ENCODE assay signal across 12 cellular contexts in genomic region chr2:85542777-85543176, GRCh38. TPM values are rescaled to one million over a fixed set of nuclear protein-coding genes. Genes with fewer than 3 reads are reported as not detected.
DNase-seq lines count a peak whose midpoint lies in the region; ATAC-seq and TF ChIP-seq lines count a peak whose summit lies in the region.
"Had no signal": no experiment of that assay in that cellular context is flagged by ENCODE, and none has a peak within 500 bp of the region (broad histone marks: within the 10 kb centered on the region; RNA-seq: fewer than 3 reads in every experiment).

No MANE protein-coding gene starts in this region.

- no peak for ATAC-seq in natural killer cell treated with Interleukin-12 subunit alpha and Interleukin-12 subunit beta and Interleukin-15 and Interleukin-18, amount 100 ng/mL, for 72 hours
- no peak for ATAC-seq in natural killer cell
- no peak for ATAC-seq in naive thymus-derived CD4-positive, alpha-beta T cell

- H3K36me3 ChIP-seq in vagina (peaks cover 0 to 44% of the 10 kb centered on the region in 2 donors), Peyer's patch (peaks cover 0 to 57% (median 2%) of the 10 kb centered on the region in 3 donors)
- peaks cover 17 to 51% (median 21%) of the 10 kb centered on the region in 3 experiments for H3K36me3 ChIP-seq in naive thymus-derived CD4-positive, alpha-beta T cell (ENCODE audit: control insufficient read depth in 2 of 3, insufficient read depth in 3 of 3, low read length in 3 of 3)

- H3K9me3 ChIP-seq in vagina (no peaks in the 10 kb centered on the region), Peyer's patch (no peaks in the 10 kb centered on the region)
- H3K9me3 ChIP-seq in naive thymus-derived CD4-positive, alpha-beta T cell (ENCODE audit: control insufficient read depth in 2 of 3, low read length in 3 of 3), result no peaks in the 10 kb centered on the region

- H3K4me3 Mint-ChIP-seq in natural killer cell treated with Interleukin-12 subunit alpha and Interleukin-12 subunit beta and Interleukin-15 and Interleukin-18, amount 100 ng/mL, for 72 hours, result peak overlapping the region; percentile 98
- no peak overlapping the region for H3K4me3 Mint-ChIP-seq in natural killer cell
- H3K4me3 Mint-ChIP-seq in activated naive CD8-positive, alpha-beta T cell, result peak overlapping the region; percentile 98
- no peak overlapping the region for H3K4me3 Mint-ChIP-seq in mesothelial cell of epicardium
- peak overlapping the region in 1 of 10 donors; percentile 30 for H3K4me3 Mint-ChIP-seq in naive thymus-derived CD4-positive, alpha-beta T cell

- no peak overlapping the region for H3K4me3 ChIP-seq in vagina
- H3K4me3 ChIP-seq in naive thymus-derived CD4-positive, alpha-beta T cell (ENCODE audit: low read length), result no peak overlapping the region
- no peak overlapping the region for H3K4me3 ChIP-seq in Peyer's patch

- no peaks in the 10 kb centered on the region for H3K27me3 Mint-ChIP-seq in natural killer cell treated with Interleukin-12 subunit alpha and Interleukin-12 subunit beta and Interleukin-15 and Interleukin-18, amount 100 ng/mL, for 72 hours
- H3K27me3 Mint-ChIP-seq in natural killer cell (ENCODE audit: low read depth in 2 of 2), result no peaks in the 10 kb centered on the region
- no peaks in the 10 kb centered on the region for H3K27me3 Mint-ChIP-seq in activated naive CD8-positive, alpha-beta T cell
- H3K27me3 Mint-ChIP-seq in mesothelial cell of epicardium (ENCODE audit: low read depth), result no peaks in the 10 kb centered on the region
- no peaks in the 10 kb centered on the region for H3K27me3 Mint-ChIP-seq in naive thymus-derived CD4-positive, alpha-beta T cell

- H3K4me1 ChIP-seq in vagina (peaks cover 46% of the 10 kb centered on the region), Peyer's patch (peaks cover 0 to 36% (median 4%) of the 10 kb centered on the region in 4 donors)
- peaks cover 10 to 19% of the 10 kb centered on the region in 2 donors for H3K4me1 ChIP-seq in naive thymus-derived CD4-positive, alpha-beta T cell (ENCODE audit: control insufficient read depth in 2 of 2, insufficient read depth in 2 of 2, low read length in 2 of 2)

- H3K27ac Mint-ChIP-seq in natural killer cell treated with Interleukin-12 subunit alpha and Interleukin-12 subunit beta and Interleukin-15 and Interleukin-18, amount 100 ng/mL, for 72 hours, result peak overlapping the region; percentile 97
- H3K27ac Mint-ChIP-seq in natural killer cell (no peak overlapping the region), mesothelial cell of epicardium (peak overlapping the region; percentile 16)
- H3K27ac Mint-ChIP-seq in activated naive CD8-positive, alpha-beta T cell, result peak overlapping the region; percentile 96
- peak overlapping the region in 4 of 9 donors; percentile 1 to 90 (median 18) for H3K27ac Mint-ChIP-seq in naive thymus-derived CD4-positive, alpha-beta T cell

- peak overlapping the region; percentile 99 for H3K27ac ChIP-seq in vagina
- H3K27ac ChIP-seq in naive thymus-derived CD4-positive, alpha-beta T cell (ENCODE audit: low read depth, low read length), result no peak overlapping the region
- peak overlapping the region in 1 of 4 donors; percentile 3 for H3K27ac ChIP-seq in Peyer's patch

- H3K9me3 Mint-ChIP-seq in natural killer cell treated with Interleukin-12 subunit alpha and Interleukin-12 subunit beta and Interleukin-15 and Interleukin-18, amount 100 ng/mL, for 72 hours, result no peaks in the 10 kb centered on the region
- H3K9me3 Mint-ChIP-seq in natural killer cell (no peaks in the 10 kb centered on the region), mesothelial cell of epicardium (no peaks in the 10 kb centered on the region)
- no peaks in the 10 kb centered on the region for H3K9me3 Mint-ChIP-seq in activated naive CD8-positive, alpha-beta T cell (ENCODE audit: low read depth)
- no peaks in the 10 kb centered on the region for H3K9me3 Mint-ChIP-seq in naive thymus-derived CD4-positive, alpha-beta T cell

- H3K27me3 ChIP-seq in vagina (no peaks in the 10 kb centered on the region), Peyer's patch (no peaks in the 10 kb centered on the region)
- no peaks in the 10 kb centered on the region for H3K27me3 ChIP-seq in naive thymus-derived CD4-positive, alpha-beta T cell (ENCODE audit: control insufficient read depth in 2 of 2, insufficient read depth in 2 of 2, low read length in 2 of 2)

- TF ChIP-seq POLR2A in vagina (IDR thresholded peaks at IDR 0.05) (no peak), Peyer's patch (IDR thresholded peaks at IDR 0.05) (no peak)

- peaks cover 52% of the 10 kb centered on the region for H3K36me3 Mint-ChIP-seq in natural killer cell treated with Interleukin-12 subunit alpha and Interleukin-12 subunit beta and Interleukin-15 and Interleukin-18, amount 100 ng/mL, for 72 hours
- H3K36me3 Mint-ChIP-seq in natural killer cell, result peaks cover 30% of the 10 kb centered on the region
- peaks cover 41% of the 10 kb centered on the region for H3K36me3 Mint-ChIP-seq in activated naive CD8-positive, alpha-beta T cell
- peaks cover 28% of the 10 kb centered on the region for H3K36me3 Mint-ChIP-seq in mesothelial cell of epicardium
- H3K36me3 Mint-ChIP-seq in naive thymus-derived CD4-positive, alpha-beta T cell, result peaks cover 21 to 43% (median 24%) of the 10 kb centered on the region in 5 donors

- CTCF ChIA-PET in naive thymus-derived CD4-positive, alpha-beta T cell (lab: Charles Lee), result interaction anchor here (1.4 to 1.6 kb wide), 2 partner anchors 9 to 123 kb away, joined by 4 to 11 read pairs; no protein-coding TSS in a partner anchor

- intact Hi-C loops in natural killer cell (cut with micrococcal nuclease), result no loop called here
- intact Hi-C loops in vagina (cut with DNase I), result loop anchor here (10.0 kb wide), 1 partner anchor 62 kb away; the partner anchor contains the start of gene TMEM150A
- intact Hi-C loops in naive thymus-derived CD4-positive, alpha-beta T cell (cut with micrococcal nuclease), result no loop called here

- no peak for DNase-seq in natural killer cell treated with Interleukin-12 subunit alpha and Interleukin-12 subunit beta and Interleukin-15 and Interleukin-18, amount 100 ng/mL, for 72 hours (ENCODE audit: low spot score)
- DNase-seq in natural killer cell, result no peak
- DNase-seq in mesothelial cell of epicardium (ENCODE audit: low spot score in 2 of 2, unreplicated experiment in 2 of 2), result no peak
- DNase-seq in vagina (ENCODE audit: extremely low spot score in 2 of 2), result no peak
- no peak for DNase-seq in naive thymus-derived CD4-positive, alpha-beta T cell
- no peak for DNase-seq in iPS-NIHi11 (ENCODE audit: low spot score)
- DNase-seq in Peyer's patch, result no peak
- DNase-seq: NCI-H1436; OCI-M1; stimulated activated CD4-positive, alpha-beta T cell treated with anti-CD3 and anti-CD28 coated beads, Interleukin-12 subunit alpha, Interleukin-12 subunit beta, amount 100 ng/mL, for 4 hours; stimulated activated naive CD4-positive, alpha-beta T cell had no signal

- POLR2A ChIA-PET in naive thymus-derived CD4-positive, alpha-beta T cell (lab: Charles Lee), result interaction anchor here (1.3 kb wide), 1 partner anchor 9 kb away, joined by 5 read pairs; no protein-coding TSS in a partner anchor

- TF ChIP-seq CTCF in natural killer cell (IDR thresholded peaks at IDR 0.05) (no peak), mesothelial cell of epicardium (IDR thresholded peaks at IDR 0.05; ENCODE audit: unreplicated experiment) (no peak), vagina (IDR thresholded peaks at IDR 0.05) (no peak), Peyer's patch (IDR thresholded peaks at IDR 0.05) (no peak)

- H3K4me1 Mint-ChIP-seq in natural killer cell treated with Interleukin-12 subunit alpha and Interleukin-12 subunit beta and Interleukin-15 and Interleukin-18, amount 100 ng/mL, for 72 hours (ENCODE audit: low read depth in 2 of 2), result peaks cover 43 to 44% of the 10 kb centered on the region in 2 donors
- H3K4me1 Mint-ChIP-seq in natural killer cell, result peaks cover 34 to 42% of the 10 kb centered on the region in 2 donors
- peaks cover 38% of the 10 kb centered on the region for H3K4me1 Mint-ChIP-seq in activated naive CD8-positive, alpha-beta T cell (ENCODE audit: low read depth)
- peaks cover 44% of the 10 kb centered on the region for H3K4me1 Mint-ChIP-seq in mesothelial cell of epicardium
- peaks cover 8 to 47% (median 41%) of the 10 kb centered on the region in 7 donors for H3K4me1 Mint-ChIP-seq in naive thymus-derived CD4-positive, alpha-beta T cell

RNA-seq across cellular contexts. Expression of gene MAT2A, which starts 3.8 kb away (rescaled TPM):
- total RNA-seq in natural killer cell treated with Interleukin-12 subunit alpha and Interleukin-12 subunit beta and Interleukin-15 and Interleukin-18, amount 100 ng/mL, for 72 hours, result 100 to 1,000 TPM; 246 to 503 TPM
- 100 to 1,000 TPM; 116 to 141 (median 135) TPM for total RNA-seq in natural killer cell
- total RNA-seq in mesothelial cell of epicardium, result 263 to 274 TPM (median 271 TPM) in 3 replicates
- 177 TPM for total RNA-seq in vagina
- total RNA-seq in naive thymus-derived CD4-positive, alpha-beta T cell, result 100 to 1,000 TPM in 4 of 5 experiments, 10 to 100 TPM in 1; 96.3 to 268 (median 178) TPM
- polyA plus RNA-seq in naive thymus-derived CD4-positive, alpha-beta T cell, result 100 to 1,000 TPM in 1 of 2 donors, 10 to 100 TPM in 1; 79.8 to 120 TPM
- total RNA-seq in Peyer's patch, result 100 to 1,000 TPM; 113 to 189 (median 140) TPM

RNA-seq across cellular contexts. Expression of gene GGCX, which starts 18.5 kb away (rescaled TPM):
- 10 to 100 TPM; 24.9 to 37.1 TPM for total RNA-seq in natural killer cell treated with Interleukin-12 subunit alpha and Interleukin-12 subunit beta and Interleukin-15 and Interleukin-18, amount 100 ng/mL, for 72 hours
- total RNA-seq in natural killer cell (10 to 100 TPM; 21.3 to 21.7 (median 21.4) TPM), mesothelial cell of epicardium (57.4 to 58.2 TPM (median 57.7 TPM) in 3 replicates), vagina (18.2 TPM), Peyer's patch (10 to 100 TPM; 21.3 to 38.0 (median 31.1) TPM)
- total RNA-seq in naive thymus-derived CD4-positive, alpha-beta T cell, result 10 to 100 TPM; 20.4 to 34.2 (median 26.3) TPM
- polyA plus RNA-seq in naive thymus-derived CD4-positive, alpha-beta T cell, result 10 to 100 TPM; 11.8 to 12.2 TPM

RNA-seq across cellular contexts. Expression of gene VAMP8, which starts 34.6 kb away (rescaled TPM):
- 100 to 1,000 TPM in 1 of 2 donors, 10 to 100 TPM in 1; 83.2 to 160 TPM for total RNA-seq in natural killer cell treated with Interleukin-12 subunit alpha and Interleukin-12 subunit beta and Interleukin-15 and Interleukin-18, amount 100 ng/mL, for 72 hours
- total RNA-seq in natural killer cell (100 to 1,000 TPM; 105 to 116 (median 111) TPM), mesothelial cell of epicardium (51.0 to 55.7 TPM (median 55.5 TPM) in 3 replicates), vagina (46.2 TPM), Peyer's patch (100 to 1,000 TPM in 2 of 4 donors, 10 to 100 TPM in 2; 75.1 to 189 (median 112) TPM)
- 100 to 1,000 TPM in 2 of 5 experiments, 10 to 100 TPM in 3; 55.1 to 137 (median 83.2) TPM for total RNA-seq in naive thymus-derived CD4-positive, alpha-beta T cell
- polyA plus RNA-seq in naive thymus-derived CD4-positive, alpha-beta T cell, result 100 to 1,000 TPM; 312 to 347 TPM

RNA-seq across cellular contexts. Expression of gene VAMP5, which starts 41.5 kb away (rescaled TPM):
- total RNA-seq in natural killer cell treated with Interleukin-12 subunit alpha and Interleukin-12 subunit beta and Interleukin-15 and Interleukin-18, amount 100 ng/mL, for 72 hours, result 10 to 100 TPM; 30.5 to 50.7 TPM
- 10 to 100 TPM; 35.0 to 50.7 (median 36.7) TPM for total RNA-seq in natural killer cell
- 2.5 to 3.7 TPM (median 3.4 TPM) in 3 replicates for total RNA-seq in mesothelial cell of epicardium
- total RNA-seq in vagina, result 42.5 TPM
- total RNA-seq in naive thymus-derived CD4-positive, alpha-beta T cell, result 10 to 100 TPM; 25.6 to 73.8 (median 35.1) TPM
- polyA plus RNA-seq in naive thymus-derived CD4-positive, alpha-beta T cell, result 100 to 1,000 TPM; 115 to 121 TPM
- 10 to 100 TPM in 3 of 4 donors, 1 to 10 TPM in 1; 6.5 to 18.2 (median 16.0) TPM for total RNA-seq in Peyer's patch

RNA-seq across cellular contexts. Expression of gene RNF181, which starts 52.8 kb away (rescaled TPM):
- total RNA-seq in natural killer cell treated with Interleukin-12 subunit alpha and Interleukin-12 subunit beta and Interleukin-15 and Interleukin-18, amount 100 ng/mL, for 72 hours, result 100 to 1,000 TPM; 116 to 149 TPM
- total RNA-seq in natural killer cell, result 10 to 100 TPM; 65.0 to 75.0 (median 66.7) TPM
- total RNA-seq in mesothelial cell of epicardium, result 76.6 to 87.4 TPM (median 82.8 TPM) in 3 replicates
- total RNA-seq in vagina, result 107 TPM
- total RNA-seq in naive thymus-derived CD4-positive, alpha-beta T cell, result 100 to 1,000 TPM in 1 of 5 experiments, 10 to 100 TPM in 4; 38.5 to 118 (median 61.4) TPM
- polyA plus RNA-seq in naive thymus-derived CD4-positive, alpha-beta T cell, result 100 to 1,000 TPM; 168 to 175 TPM
- total RNA-seq in Peyer's patch, result 100 to 1,000 TPM in 3 of 4 donors, 10 to 100 TPM in 1; 73.4 to 182 (median 134) TPM

Comparison
In these comparisons a context has a peak if more than half of its experiments do, and no peak if none do; other contexts are left out.
1. H3K27ac Mint-ChIP-seq: peak in natural killer cell treated with Interleukin-12 subunit alpha and Interleukin-12 subunit beta and Interleukin-15 and Interleukin-18, amount 100 ng/mL, for 72 hours (2 of 2), activated naive CD8-positive, alpha-beta T cell (single experiment) and mesothelial cell of epicardium (single experiment); none in natural killer cell (0 of 2).
2. H3K4me3 Mint-ChIP-seq: peak in natural killer cell treated with Interleukin-12 subunit alpha and Interleukin-12 subunit beta and Interleukin-15 and Interleukin-18, amount 100 ng/mL, for 72 hours (single experiment) and activated naive CD8-positive, alpha-beta T cell (single experiment); none in natural killer cell (single experiment) and mesothelial cell of epicardium (single experiment).